ENCODE assay signal across 6 cellular contexts in the genomic region with DNA sequence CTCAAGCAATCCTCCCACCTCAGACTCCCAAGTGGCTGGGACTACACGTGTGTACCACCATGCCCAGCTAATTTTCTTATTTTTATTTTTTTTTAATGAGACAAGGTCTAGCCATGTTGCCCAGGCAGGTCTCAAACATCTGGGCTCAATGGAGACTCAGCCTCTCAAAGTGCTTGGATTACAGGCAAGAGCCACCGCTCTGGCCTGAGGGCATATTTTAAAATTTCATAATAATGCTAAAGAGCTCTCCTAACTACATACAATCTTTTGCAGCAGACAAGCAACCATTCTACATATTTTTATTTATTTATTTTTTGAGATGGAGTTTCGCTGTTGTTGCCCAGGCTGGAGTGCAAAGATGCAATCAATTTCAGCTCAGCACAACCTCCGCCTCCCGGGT.
"Had no signal": no experiment of that assay in that cellular context is flagged by ENCODE, and none has a peak within 500 bp of the region (broad histone marks: within the 10 kb centered on the region; RNA-seq: fewer than 3 reads in every experiment).

No MANE protein-coding gene starts in this region.

- DNase-seq: GM23248, GOT3, H7 had no signal

- H3K4me3 ChIP-seq: GM23248, HAP-1 had no signal

- H3K27ac ChIP-seq: GM23248, HL-60 had no signal

- H3K9ac ChIP-seq: GM23248 had no signal

- H2AFZ ChIP-seq: GM23248 had no signal

- H3K4me3 Mint-ChIP-seq: IgD-negative memory B cell had no signal

- H3K36me3 ChIP-seq: HAP-1 had no signal

- H3K9me3 ChIP-seq: HAP-1 had no signal

- H3K27me3 Mint-ChIP-seq: IgD-negative memory B cell had no signal

- H3K27ac Mint-ChIP-seq: IgD-negative memory B cell had no signal
